9 cellular contexts compared by ENCODE assay signal in genomic region chr13:76745246-76746200, GRCh38.
DNase-seq lines count a peak whose midpoint lies in the region; ATAC-seq, FAIRE-seq and TF ChIP-seq lines count a peak whose summit lies in the region.
"Had no signal": no experiment of that assay in that cellular context is flagged by ENCODE, and none has a peak within 500 bp of the region (broad histone marks: within the 10 kb centered on the region; RNA-seq: fewer than 3 reads in every experiment).

No MANE protein-coding gene starts in this region.

- 81% methylated on average over 3 of the region's 3 CpGs; no CpG with 5 or more reads in 1 of the 2 experiments for WGBS in H1 (ENCODE audit: extremely low coverage in 1 of 2, insufficient coverage in 1 of 2, insufficient read length in 1 of 2, insufficient replicate concordance in 2 of 2, low coverage in 1 of 2, low lambda C conversion rate in 2 of 2, missing lambda C conversion rate in 1 of 2), 2 experiments
- 67 to 73% methylated on average over 3 of the region's 3 CpGs for WGBS in testis, 2 donors

- H3K79me2 ChIP-seq in H1 (ENCODE audit: control insufficient read depth in 1 of 2, insufficient read depth in 2 of 2, low read length in 2 of 2): no peaks in the 10 kb centered on the region

- no peak overlapping the region for H2AFZ ChIP-seq in H1 (ENCODE audit: low read length)

- H3K56ac ChIP-seq in H1 (replicated peaks; ENCODE audit: insufficient read length, low read depth, low read length): no peak overlapping the region

- no peak overlapping the region for H3K4me2 ChIP-seq in H1 (ENCODE audit: insufficient read depth in 1 of 2, low read depth in 2 of 2, low read length in 2 of 2)

- TF ChIP-seq CTCF in H1 (IDR thresholded peaks at IDR 0.05; ENCODE audit: control extremely low read depth in 1 of 3, insufficient read depth in 1 of 3, low read depth in 1 of 3, low read length in 3 of 3) (no peak), testis (IDR thresholded peaks at IDR 0.05) (no peak)

- H3K23me2 ChIP-seq in H1 (ENCODE audit: low read depth, low read length): 0 out of 2 replicates have a peak, but pooled peaks cover 2% of the 10 kb centered on the region

- H2BK12ac ChIP-seq in H1 (ENCODE audit: low read depth, low read length): no peak overlapping the region

- TF ChIP-seq EP300 in H1 (IDR thresholded peaks at IDR 0.05; ENCODE audit: borderline replicate concordance in 1 of 2, low read depth in 2 of 2, low read length in 2 of 2): no peak

- ATAC-seq in GM21423 (IDR thresholded peaks at IDR 0.05; ENCODE audit: unreplicated experiment) (peak; percentile 75), HG03432 (IDR thresholded peaks at IDR 0.05; ENCODE audit: unreplicated experiment) (peak; percentile 86)
- no peak for ATAC-seq in activated CD4-positive, CD25-positive, alpha-beta regulatory T cell treated with anti-CD3 and anti-CD28 coated beads, Interleukin-2, amount 50 U/mL, for 24 hours

- POLR2A ChIA-PET in H1 (lab: Charles Lee; ENCODE audit: partially characterized antibody): no interaction called here

- peak overlapping the region; percentile 78 for H2BK120ac ChIP-seq in H1 (replicated peaks; ENCODE audit: low read depth, low read length)

- DNase-seq in GF-D8 (lab: John Stamatoyannopoulos, UW) (peak; percentile 84), H1 (ENCODE audit: low read depth in 1 of 2, low spot score in 2 of 2) (no peak), posterior vena cava (ENCODE audit: low spot score) (no peak), testis (no peak), iPS-NIHi11 (ENCODE audit: low spot score) (no peak)
- DNase-seq: ovary had no signal

- no peak overlapping the region for H3K4ac ChIP-seq in H1 (replicated peaks; ENCODE audit: insufficient read length, low read depth, low read length)

- no peak overlapping the region for H3K9ac ChIP-seq in H1 (replicated peaks in 1 of 4; ENCODE audit: extremely low read depth in 1 of 4, low read depth in 3 of 4, low read length in 3 of 4)

- intact Hi-C loops in posterior vena cava (cut with DNase I): no loop called here
- intact Hi-C loops in testis (cut with DNase I; ENCODE audit: low total_unique reads): no loop called here

- CTCF ChIA-PET in H1 (lab: Charles Lee; ENCODE audit: partially characterized antibody): no interaction called here

- H4K20me1 ChIP-seq in H1 (replicated peaks in 1 of 2; ENCODE audit: control insufficient read depth in 1 of 2, insufficient read depth in 2 of 2, low read length in 2 of 2): no peaks in the 10 kb centered on the region

- no peak overlapping the region for H4K91ac ChIP-seq in H1 (replicated peaks; ENCODE audit: insufficient read length, low read length)

- H3K27ac ChIP-seq in H1 (ENCODE audit: low read depth, low read length): no peak overlapping the region
- no peak overlapping the region for H3K27ac ChIP-seq in testis
- H3K27ac ChIP-seq: ovary had no signal

- H3K27me3 ChIP-seq in H1 (replicated peaks in 1 of 4; ENCODE audit: control insufficient read depth in 3 of 4, extremely low read depth in 1 of 4, insufficient read depth in 3 of 4, low read length in 3 of 4) (no peaks in the 10 kb centered on the region), testis (no peaks in the 10 kb centered on the region)
- H3K27me3 ChIP-seq: ovary had no signal

- TF ChIP-seq POLR2A in H1 (IDR thresholded peaks at IDR 0.05; ENCODE audit: control extremely low read depth in 1 of 2, low read depth in 2 of 2, low read length in 2 of 2) (no peak), testis (IDR thresholded peaks at IDR 0.05) (no peak)

- H3K9me3 ChIP-seq in H1 (ENCODE audit: insufficient read depth in 2 of 2, low read depth in 1 of 2, low read length in 1 of 2): no peaks in the 10 kb centered on the region; a peak in 1 of 4 replicates
- H3K9me3 ChIP-seq in testis: no peaks in the 10 kb centered on the region
- H3K9me3 ChIP-seq: ovary had no signal

- H3K36me3 ChIP-seq in H1 (ENCODE audit: control insufficient read depth in 2 of 4, insufficient read depth in 4 of 4, low read length in 3 of 4) (no peaks in the 10 kb centered on the region), testis (ENCODE audit: low read depth, missing control alignments) (no peaks in the 10 kb centered on the region)
- H3K36me3 ChIP-seq: ovary had no signal

- H3K4me1 ChIP-seq in H1 (replicated peaks in 1 of 4; ENCODE audit: control insufficient read depth in 3 of 4, insufficient read depth in 4 of 4, low read length in 3 of 4) (peaks cover 0 to 3% (median 0%) of the 10 kb centered on the region in 4 experiments; a peak in 1 of 7 replicates), testis (no peaks in the 10 kb centered on the region)

- H3K4me3 ChIP-seq in H1 (ENCODE audit: extremely low read depth in 1 of 4, insufficient read depth in 2 of 4, low read depth in 3 of 4, low read length in 4 of 4) (no peak overlapping the region), testis (no peak overlapping the region)
- H3K4me3 ChIP-seq: ovary had no signal

- no peak overlapping the region for H3K18ac ChIP-seq in H1 (ENCODE audit: extremely low read depth, low read length)

- no peak overlapping the region for H3K23ac ChIP-seq in H1 (ENCODE audit: insufficient read length)

- H3K79me1 ChIP-seq in H1 (ENCODE audit: low read depth, low read length): no peaks in the 10 kb centered on the region

- H2BK15ac ChIP-seq in H1 (ENCODE audit: low read length): no peak overlapping the region

- H4K8ac ChIP-seq in H1 (ENCODE audit: extremely low read depth, insufficient read depth, low read length): no peak overlapping the region

- H4K5ac ChIP-seq in H1 (ENCODE audit: insufficient read length, low read depth, low read length): no peak overlapping the region

- H2BK20ac ChIP-seq in H1 (ENCODE audit: low read length): no peak overlapping the region

- no peak overlapping the region for H3K14ac ChIP-seq in H1 (ENCODE audit: insufficient read length)

- H2BK5ac ChIP-seq in H1 (ENCODE audit: low read depth, low read length): peak overlapping the region; percentile 26; the same call in 1 of the 2 replicates

- no peak for TF ChIP-seq RAD21 in H1 (IDR thresholded peaks at IDR 0.05 in 1 of 2, conservative IDR thresholded peaks at IDR 0.05 in 1 of 2; ENCODE audit: low read depth in 2 of 2, low read length in 2 of 2)

- H2AK5ac ChIP-seq in H1 (ENCODE audit: low read depth, low read length): no peak overlapping the region

- no peak for FAIRE-seq in H1 (lab: Jason Lieb, UNC)

TF ChIP-seq in H1, 55 proteins besides CTCF, POLR2A, EP300 and RAD21:
- TF ChIP-seq RBBP5 (IDR thresholded peaks at IDR 0.05; ENCODE audit: borderline replicate concordance, low read depth, low read length): no peak
- no peak for TF ChIP-seq YY1 (IDR thresholded peaks at IDR 0.05; ENCODE audit: low read depth, low read length)
- no peak for TF ChIP-seq KDM4A (IDR thresholded peaks at IDR 0.05; ENCODE audit: low read depth, low read length, severe bottlenecking)
- TF ChIP-seq SP4 (IDR thresholded peaks at IDR 0.05; ENCODE audit: low read length): no peak
- TF ChIP-seq SIN3A (conservative IDR thresholded peaks at IDR 0.05 in 1 of 2, IDR thresholded peaks at IDR 0.05 in 1 of 2; ENCODE audit: low read depth in 1 of 2, low read length in 2 of 2): no peak
- TF ChIP-seq CHD1 (IDR thresholded peaks at IDR 0.05; ENCODE audit: low read depth, low read length): no peak
- no peak for TF ChIP-seq BRCA1 (IDR thresholded peaks at IDR 0.05; ENCODE audit: low read depth, low read length)
- TF ChIP-seq TAF7 (optimal IDR thresholded peaks at IDR 0.05; ENCODE audit: borderline replicate concordance, low read depth, low read length): no peak
TF ChIP-seq in H1: peak in this region for 0.

Comparison
In these comparisons a context has a peak if more than half of its experiments do, and no peak if none do; other contexts are left out.
1. ATAC-seq: peak in GM21423 (single experiment) and HG03432 (single experiment); none in activated CD4-positive, CD25-positive, alpha-beta regulatory T cell treated with anti-CD3 and anti-CD28 coated beads, Interleukin-2, amount 50 U/mL, for 24 hours (0 of 2).